In the genomic region with DNA sequence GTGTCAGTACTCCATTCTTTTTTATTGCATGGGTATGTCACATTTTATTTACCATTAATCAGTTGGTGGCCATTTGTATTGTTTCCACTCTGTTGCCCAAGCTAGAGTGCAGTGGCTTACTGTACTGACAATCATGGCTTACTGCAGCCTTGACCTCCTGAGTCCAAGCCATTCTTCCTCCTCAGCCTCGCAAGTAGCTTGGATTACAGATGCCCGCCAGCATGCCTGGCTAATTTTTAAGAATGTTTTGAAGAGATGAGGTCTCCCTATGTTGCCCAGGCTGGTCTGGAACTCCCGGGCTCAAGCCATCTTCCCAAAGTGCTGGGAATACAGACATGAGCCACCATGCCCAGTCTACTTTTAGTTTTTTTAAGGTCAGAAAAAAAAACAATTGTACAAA, we compare ENCODE assay signal across 1 cellular context.
A peak's percentile ranks its signal among the peaks of the same experiment; 100 is the strongest.
TF ChIP-seq lines count a peak whose summit lies in the region.

No MANE protein-coding gene starts in this region.

TF ChIP-seq in GM12878, 131 proteins besides CTCF, POLR2A, EP300 and RAD21:
- TF ChIP-seq YY1 (IDR thresholded peaks at IDR 0.05; ENCODE audit: low read depth, low read length) (0 out of 2 replicates have a peak, but pooled peaks have one; percentile 17), WRNIP1 (IDR thresholded peaks at IDR 0.05; ENCODE audit: borderline replicate concordance, low read depth, low read length) (no peak), MEF2A (IDR thresholded peaks at IDR 0.05; ENCODE audit: insufficient read depth, low read depth, low read length) (no peak), SIN3A (IDR thresholded peaks at IDR 0.05; ENCODE audit: low read depth, low read length) (no peak)
